ENCODE assay signal across 8 cellular contexts in genomic region chr15:82046668-82047492, GRCh38. TPM values are rescaled to one million over a fixed set of nuclear protein-coding genes. Genes with fewer than 3 reads are reported as not detected.
A peak's percentile ranks its signal among the peaks of the same experiment; 100 is the strongest.
DNase-seq lines count a peak whose midpoint lies in the region; ATAC-seq, FAIRE-seq and TF ChIP-seq lines count a peak whose summit lies in the region.

No MANE protein-coding gene starts in this region.

- peaks cover 2 to 32% of the 10 kb centered on the region in 2 experiments; a peak in 4 of 5 replicates for H3K27me3 ChIP-seq in HepG2 (ENCODE audit: control insufficient read depth in 1 of 2, insufficient read depth in 2 of 2, low read length in 2 of 2)

- ATAC-seq in GM19035 (IDR thresholded peaks at IDR 0.05; ENCODE audit: unreplicated experiment) = peak; percentile 61
- ATAC-seq in HG03354 (IDR thresholded peaks at IDR 0.05; ENCODE audit: poor library complexity, severe bottlenecking, unreplicated experiment) = peak; percentile 71
- peak; percentile 79 for ATAC-seq in HepG2

- H4K20me1 ChIP-seq in HepG2 (ENCODE audit: insufficient read depth, low read length) = no peaks in the 10 kb centered on the region

- POLR2A ChIA-PET in HepG2 (lab: Yijun Ruan, JAX) = interaction anchor here (1.6 kb wide), 1 partner anchor 16 kb away, joined by 3 read pairs; no protein-coding TSS in a partner anchor

- TF ChIP-seq EP300 in HepG2 (IDR thresholded peaks at IDR 0.05; ENCODE audit: low read depth in 2 of 2, low read length in 2 of 2) = no peak
- no peak for TF ChIP-seq EP300 in HepG2 (CRISPR knock-in tag; IDR thresholded peaks at IDR 0.05; ENCODE audit: borderline replicate concordance)

- TF ChIP-seq RAD21 in HepG2 (CRISPR knock-in tag; IDR thresholded peaks at IDR 0.05) = peak; percentile 62

- FAIRE-seq in HepG2 (lab: Jason Lieb, UNC) = no peak

- CTCF ChIA-PET in HepG2 (lab: Yijun Ruan, JAX; ENCODE audit: low intra/inter-chr PET ratio, low total read pairs) = no interaction called here

- H3K4me2 ChIP-seq in HepG2 (ENCODE audit: low read depth, low read length) = peak overlapping the region; percentile 92

- in situ Hi-C loops in HepG2 (cut with HindIII; ENCODE audit: extremely low pct_ligation_motif_present, low pct_unique_long_range_greater_than_20kb) = no loop called here

- H3K9me3 ChIP-seq in HepG2 (ENCODE audit: low read length) = no peaks in the 10 kb centered on the region

- no peaks in the 10 kb centered on the region for H3K36me3 ChIP-seq in HepG2 (replicated peaks in 1 of 2; ENCODE audit: control insufficient read depth in 1 of 2, insufficient read depth in 2 of 2, low read length in 2 of 2)

- WGBS in HepG2 (ENCODE audit: low lambda C conversion rate) = 18% methylated on average over 28 of the region's 119 CpGs

- H3K27ac ChIP-seq in coronary artery (peak overlapping the region; percentile 80 to 89), HepG2 (ENCODE audit: extremely low read length, insufficient read depth, low read length) (peak overlapping the region; percentile 29)

- peak overlapping the region; percentile 62 for H3K9ac ChIP-seq in HepG2 (ENCODE audit: insufficient read depth, low read depth, low read length)

- BruUV-seq in HepG2 (replicated peaks; lab: Mats Ljungman, UMichigan) = no TSS peak

- H3K4me1 ChIP-seq in HepG2 (ENCODE audit: insufficient read depth, low read length) = peaks cover 8% of the 10 kb centered on the region; the same call in 1 of the 2 replicates

- intact Hi-C loops in HepG2 (cut with micrococcal nuclease; ENCODE audit: unreplicated experiment) = loop anchor here (1.0 kb wide), 2 partner anchors 108 to 567 kb away; no protein-coding TSS in a partner anchor

- DNase-seq in AML-193 (lab: John Stamatoyannopoulos, UW) = peak; percentile 75 to 85
- DNase-seq in NCI-H446 treated with DMSO at 0.1 percent for 48 hours (lab: John Stamatoyannopoulos, UW) = peak; percentile 79
- DNase-seq in activated CD4-positive, alpha-beta T cell treated with anti-CD3 and anti-CD28 coated beads for 48 hours = peak; percentile 90
- DNase-seq in coronary artery (ENCODE audit: low spot score) = peak; percentile 90
- peak; percentile 73 for DNase-seq in HepG2 (ENCODE audit: low spot score)
- peak; percentile 86 for DNase-seq in stimulated activated CD4-positive, alpha-beta T cell treated with anti-CD3 and anti-CD28 coated beads, Interleukin-2, amount 100 ng/mL, for 4 hours (ENCODE audit: low read depth)

- TF ChIP-seq CTCF in coronary artery (IDR thresholded peaks at IDR 0.05) = peak; percentile 54
- TF ChIP-seq CTCF in HepG2 (CRISPR knock-in tag; IDR thresholded peaks at IDR 0.05) = peak; percentile 69

- H3K79me2 ChIP-seq in HepG2 (ENCODE audit: insufficient read depth, low read length) = no peaks in the 10 kb centered on the region

- H3K4me3 ChIP-seq in coronary artery = peak overlapping the region; percentile 92
- peak overlapping the region; percentile 67 to 80 (median 80) for H3K4me3 ChIP-seq in HepG2 (replicated peaks in 1 of 3; ENCODE audit: insufficient read depth in 1 of 3, low read depth in 2 of 3, low read length in 3 of 3)

- TF ChIP-seq POLR2A in HepG2 (IDR thresholded peaks at IDR 0.05; ENCODE audit: insufficient read depth in 1 of 2, low read depth in 2 of 2, low read length in 2 of 2) = 0 out of 4 replicates have a peak, but pooled peaks of 1 of the 2 experiments have one; percentile 42

- H2AFZ ChIP-seq in HepG2 (ENCODE audit: low read length) = no peak overlapping the region

TF ChIP-seq in HepG2, 621 proteins besides CTCF, POLR2A, EP300 and RAD21 (continues in another document):
- TF ChIP-seq, protein P1, sequence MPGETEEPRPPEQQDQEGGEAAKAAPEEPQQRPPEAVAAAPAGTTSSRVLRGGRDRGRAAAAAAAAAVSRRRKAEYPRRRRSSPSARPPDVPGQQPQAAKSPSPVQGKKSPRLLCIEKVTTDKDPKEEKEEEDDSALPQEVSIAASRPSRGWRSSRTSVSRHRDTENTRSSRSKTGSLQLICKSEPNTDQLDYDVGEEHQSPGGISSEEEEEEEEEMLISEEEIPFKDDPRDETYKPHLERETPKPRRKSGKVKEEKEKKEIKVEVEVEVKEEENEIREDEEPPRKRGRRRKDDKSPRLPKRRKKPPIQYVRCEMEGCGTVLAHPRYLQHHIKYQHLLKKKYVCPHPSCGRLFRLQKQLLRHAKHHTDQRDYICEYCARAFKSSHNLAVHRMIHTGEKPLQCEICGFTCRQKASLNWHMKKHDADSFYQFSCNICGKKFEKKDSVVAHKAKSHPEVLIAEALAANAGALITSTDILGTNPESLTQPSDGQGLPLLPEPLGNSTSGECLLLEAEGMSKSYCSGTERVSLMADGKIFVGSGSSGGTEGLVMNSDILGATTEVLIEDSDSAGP (CRISPR knock-in tag; IDR thresholded peaks at IDR 0.05; ENCODE audit: borderline replicate concordance) = peak; percentile 95
- TF ChIP-seq POGZ (CRISPR knock-in tag; IDR thresholded peaks at IDR 0.05) = 0 out of 2 replicates have a peak, but pooled peaks have one; percentile 21
- TF ChIP-seq SOX5 (CRISPR knock-in tag; IDR thresholded peaks at IDR 0.05; ENCODE audit: borderline replicate concordance) = no peak
- no peak for TF ChIP-seq KDM6A (CRISPR knock-in tag; IDR thresholded peaks at IDR 0.05; ENCODE audit: low read depth)
- no peak for TF ChIP-seq GATAD1 (CRISPR knock-in tag; IDR thresholded peaks at IDR 0.05)
- no peak for TF ChIP-seq SMAD3 (CRISPR knock-in tag; IDR thresholded peaks at IDR 0.05)
- no peak for TF ChIP-seq PTBP1 (IDR thresholded peaks at IDR 0.05; ENCODE audit: low read depth, low read length, poor library complexity, severe bottlenecking)
- no peak for TF ChIP-seq TEF (CRISPR knock-in tag; IDR thresholded peaks at IDR 0.05)
- TF ChIP-seq PBX2 (CRISPR knock-in tag; IDR thresholded peaks at IDR 0.05) = no peak
- TF ChIP-seq, protein P2, sequence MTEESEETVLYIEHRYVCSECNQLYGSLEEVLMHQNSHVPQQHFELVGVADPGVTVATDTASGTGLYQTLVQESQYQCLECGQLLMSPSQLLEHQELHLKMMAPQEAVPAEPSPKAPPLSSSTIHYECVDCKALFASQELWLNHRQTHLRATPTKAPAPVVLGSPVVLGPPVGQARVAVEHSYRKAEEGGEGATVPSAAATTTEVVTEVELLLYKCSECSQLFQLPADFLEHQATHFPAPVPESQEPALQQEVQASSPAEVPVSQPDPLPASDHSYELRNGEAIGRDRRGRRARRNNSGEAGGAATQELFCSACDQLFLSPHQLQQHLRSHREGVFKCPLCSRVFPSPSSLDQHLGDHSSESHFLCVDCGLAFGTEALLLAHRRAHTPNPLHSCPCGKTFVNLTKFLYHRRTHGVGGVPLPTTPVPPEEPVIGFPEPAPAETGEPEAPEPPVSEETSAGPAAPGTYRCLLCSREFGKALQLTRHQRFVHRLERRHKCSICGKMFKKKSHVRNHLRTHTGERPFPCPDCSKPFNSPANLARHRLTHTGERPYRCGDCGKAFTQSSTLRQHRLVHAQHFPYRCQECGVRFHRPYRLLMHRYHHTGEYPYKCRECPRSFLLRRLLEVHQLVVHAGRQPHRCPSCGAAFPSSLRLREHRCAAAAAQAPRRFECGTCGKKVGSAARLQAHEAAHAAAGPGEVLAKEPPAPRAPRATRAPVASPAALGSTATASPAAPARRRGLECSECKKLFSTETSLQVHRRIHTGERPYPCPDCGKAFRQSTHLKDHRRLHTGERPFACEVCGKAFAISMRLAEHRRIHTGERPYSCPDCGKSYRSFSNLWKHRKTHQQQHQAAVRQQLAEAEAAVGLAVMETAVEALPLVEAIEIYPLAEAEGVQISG (CRISPR knock-in tag; IDR thresholded peaks at IDR 0.05) = peak; percentile 36
- TF ChIP-seq HOXD1 (CRISPR knock-in tag; IDR thresholded peaks at IDR 0.05) = no peak
- TF ChIP-seq ZNF205 (CRISPR knock-in tag; IDR thresholded peaks at IDR 0.05) = no peak
- no peak for TF ChIP-seq ZNF121 (CRISPR knock-in tag; IDR thresholded peaks at IDR 0.05)

RNA-seq across cellular contexts. Expression of gene MEX3B, which starts 1.1 kb away (rescaled TPM):
- total RNA-seq in HepG2 (2016; rRNA removed; fragmentation: Illumina TruSeq; extraction: Trizol) = 0.62 and 0.72 TPM in 2 replicates
- total RNA-seq in HepG2 (2016; cell fraction: cytosol; rRNA removed; fragmentation: Illumina TruSeq; extraction: Trizol; ENCODE audit: low read depth) = 0.35 and 0.40 TPM in 2 replicates
- total RNA-seq in HepG2 (2016; cell fraction: insoluble cytoplasmic fraction; rRNA removed; fragmentation: Illumina TruSeq; extraction: Trizol) = 0.65 and 0.95 TPM in 2 replicates
- total RNA-seq in HepG2 (2016; cell fraction: membrane; rRNA removed; fragmentation: Illumina TruSeq; extraction: Trizol) = 0.68 and 0.86 TPM in 2 replicates
- 0.63 and 0.84 TPM in 2 replicates for total RNA-seq in HepG2 (2016; cell fraction: nucleus; rRNA removed; fragmentation: Illumina TruSeq; extraction: Trizol)
- polyA plus RNA-seq in HepG2 (2011; rRNA removed) = 0.48 and 0.74 TPM in 2 replicates
- 0.50 and 0.70 TPM in 2 replicates for polyA plus RNA-seq in HepG2 (2011; cell fraction: cytosol; rRNA removed)
- polyA plus RNA-seq in HepG2 (2011; cell fraction: nucleus; rRNA removed) = 2.1 and 2.7 TPM in 2 replicates
- 0.20 and 1.0 TPM in 2 replicates for polyA plus RNA-seq in HepG2 (2012)
- 0.09 and 0.14 TPM in 2 replicates for polyA plus RNA-seq in HepG2 (2016; cell fraction: cytosol; fragmentation: Illumina TruSeq; extraction: Trizol; ENCODE audit: low read depth)
- 0.54 and 0.84 TPM in 2 replicates for polyA plus RNA-seq in HepG2 (2016; cell fraction: insoluble cytoplasmic fraction; fragmentation: Illumina TruSeq; extraction: Trizol; ENCODE audit: low read depth)
- 0.31 and 0.45 TPM in 2 replicates for polyA plus RNA-seq in HepG2 (2016; cell fraction: membrane; fragmentation: Illumina TruSeq; extraction: Trizol; ENCODE audit: low read depth)
- 1.2 and 1.6 TPM in 2 replicates for polyA plus RNA-seq in HepG2 (2016; cell fraction: nucleus; fragmentation: Illumina TruSeq; extraction: Trizol; ENCODE audit: insufficient read depth, low read depth)
- 0.82 and 1.4 TPM in 2 replicates for polyA minus RNA-seq in HepG2 (2011; rRNA and poly(A)+ RNA removed; ENCODE audit: low replicate concordance)
- 0.99 and 1.1 TPM in 2 replicates for polyA minus RNA-seq in HepG2 (2011; cell fraction: cytosol; rRNA and poly(A)+ RNA removed)
- polyA minus RNA-seq in HepG2 (2011; cell fraction: nucleus; rRNA and poly(A)+ RNA removed) = 0.52 and 0.62 TPM in 2 replicates

Comparison
In these comparisons a context has a peak if more than half of its experiments do, and no peak if none do; other contexts are left out.
1. Peak in every context shown above with its lines: DNase-seq, ATAC-seq, H3K4me3 ChIP-seq and H3K27ac ChIP-seq.